In genomic region chr4:99352602-99353580, GRCh38 we compare ENCODE assay signal across 15 cellular contexts. TPM values are rescaled to one million over a fixed set of nuclear protein-coding genes. Genes with fewer than 3 reads are reported as not detected.
A peak's percentile ranks its signal among the peaks of the same experiment; 100 is the strongest.
DNase-seq lines count a peak whose midpoint lies in the region; ATAC-seq and TF ChIP-seq lines count a peak whose summit lies in the region.
"Had no signal": no experiment of that assay in that cellular context is flagged by ENCODE, and none has a peak within 500 bp of the region (broad histone marks: within the 10 kb centered on the region; RNA-seq: fewer than 3 reads in every experiment).

Gene ADH1C (minus strand): TSS chr4:99352746. CDS start chr4:99352675, 71 bp downstream.

- TF ChIP-seq CTCF in mucosa of descending colon (IDR thresholded peaks at IDR 0.05) = no peak

- peak; percentile 44 for ATAC-seq in esophagus mucosa
- peak; percentile 96 for ATAC-seq in mucosa of descending colon
- ATAC-seq in HG03469 (IDR thresholded peaks at IDR 0.05; ENCODE audit: unreplicated experiment) = no peak
- ATAC-seq in GM21723 (IDR thresholded peaks at IDR 0.05; ENCODE audit: unreplicated experiment) = no peak
- ATAC-seq: activated CD8-positive, alpha-beta memory T cell treated with anti-CD3 and anti-CD28 coated beads, Interleukin-2, amount 10 ng/mL, durations not matched to agents 7 days and 5 days had no signal

- H3K4me3 ChIP-seq in mucosa of descending colon = no peak within 1 kb of the TSS
- peak within 1 kb of the TSS; percentile 43 to 61 (median 50) for H3K4me3 ChIP-seq in subcutaneous abdominal adipose tissue (ENCODE audit: low read depth in 1 of 5, low read length in 5 of 5)
- H3K4me3 ChIP-seq: dorsolateral prefrontal cortex, thoracic aorta had no signal

- no peaks in the 10 kb centered on the region for H3K27me3 ChIP-seq in subcutaneous abdominal adipose tissue (ENCODE audit: control insufficient read depth in 5 of 5, insufficient read depth in 4 of 5, low read length in 5 of 5)

- H3K36me3 ChIP-seq in mucosa of descending colon (ENCODE audit: low read depth) (peaks cover 3% of the 10 kb centered on the region), subcutaneous abdominal adipose tissue (ENCODE audit: control insufficient read depth in 5 of 5, insufficient read depth in 5 of 5, low read length in 5 of 5) (no peaks in the 10 kb centered on the region)
- H3K36me3 ChIP-seq: thoracic aorta had no signal

- H3K27ac ChIP-seq in subcutaneous abdominal adipose tissue (ENCODE audit: low read depth, low read length) = no peak within 1 kb of the TSS
- H3K27ac ChIP-seq: dorsolateral prefrontal cortex, thoracic aorta had no signal

- DNase-seq in OCI-M1 (lab: John Stamatoyannopoulos, UW) = peak; percentile 30
- DNase-seq in mucosa of descending colon = peak in 1 of 3 donors; percentile 80
- DNase-seq in midbrain (lab: John Stamatoyannopoulos, UW) = no peak
- DNase-seq in activated CD4-positive, alpha-beta T cell treated with anti-CD3 and anti-CD28 coated beads, Interleukin-2, amount 50 U/mL, for 4 hours = no peak
- DNase-seq: activated CD8-positive, alpha-beta memory T cell treated with anti-CD3 and anti-CD28 coated beads, Interleukin-2, amount 10 ng/mL, durations not matched to agents 7 days and 5 days; CD8-positive, alpha-beta memory T cell; dorsolateral prefrontal cortex; NCI-H2227 treated with DMSO at 0.1 percent for 48 hours had no signal

- H3K4me1 ChIP-seq in mucosa of descending colon (ENCODE audit: low read depth) = peaks cover 8% of the 10 kb centered on the region
- peaks cover 0 to 22% (median 15%) of the 10 kb centered on the region in 5 donors for H3K4me1 ChIP-seq in subcutaneous abdominal adipose tissue (ENCODE audit: control insufficient read depth in 5 of 5, insufficient read depth in 5 of 5, low read length in 5 of 5)

- H3K9ac ChIP-seq in subcutaneous abdominal adipose tissue (ENCODE audit: low read length in 5 of 5) = peak within 1 kb of the TSS in 2 of 5 donors; percentile 22 to 51

- intact Hi-C loops in mucosa of descending colon (cut with DNase I, micrococcal nuclease) = no loop called here

- H3K9me3 ChIP-seq in mucosa of descending colon (no peaks in the 10 kb centered on the region), subcutaneous abdominal adipose tissue (ENCODE audit: control insufficient read depth in 5 of 5, low read length in 5 of 5) (no peaks in the 10 kb centered on the region)
- H3K9me3 ChIP-seq: thoracic aorta had no signal

RNA-seq across cellular contexts. Expression of gene ADH1C, which starts in this region (rescaled TPM):
- 0.64 TPM for total RNA-seq in esophagus mucosa
- total RNA-seq in mucosa of descending colon = 100 to 1,000 TPM; 137 to 502 (median 271) TPM
- total RNA-seq: activated CD8-positive, alpha-beta memory T cell treated with anti-CD3 and anti-CD28 coated beads, Interleukin-2, amount 10 ng/mL, durations not matched to agents 7 days and 5 days; CD8-positive, alpha-beta memory T cell; glomerular endothelial cell; pulmonary artery endothelial cell had no signal

Comparison
In these comparisons a context has a peak if more than half of its experiments do, and no peak if none do; other contexts are left out.
1. RNA of gene ADH1C (total RNA-seq): 137 to 502 TPM in mucosa of descending colon; 0.64 TPM in esophagus mucosa (single experiment); every median in the first group is over 10 times any median in the second.
2. Peak in ATAC-seq in esophagus mucosa; RNA of the gene not detected or under 1 TPM.